21 cellular contexts compared by ENCODE assay signal in genomic region chr13:73440296-73440895, GRCh38.
DNase-seq lines count a peak whose midpoint lies in the region; ATAC-seq and TF ChIP-seq lines count a peak whose summit lies in the region.
"Had no signal": no experiment of that assay in that cellular context is flagged by ENCODE, and none has a peak within 500 bp of the region (broad histone marks: within the 10 kb centered on the region; RNA-seq: fewer than 3 reads in every experiment).

No MANE protein-coding gene starts in this region.

- H3K4me3 ChIP-seq in choroid plexus epithelial cell (ENCODE audit: low read depth, low read length), result no peak overlapping the region
- H3K4me3 ChIP-seq: lung, pancreas, PC-9, uterus had no signal

- no peak overlapping the region for H3K4me3 Mint-ChIP-seq in activated CD8-positive, alpha-beta T cell treated with anti-CD3 and anti-CD28 coated beads for 36 hours
- no peak overlapping the region for H3K4me3 Mint-ChIP-seq in activated CD8-positive, alpha-beta T cell treated with anti-CD3 and anti-CD28 coated beads, Interleukin-2, amount 10 ng/mL, durations not matched to agents 7 days and 5 days
- H3K4me3 Mint-ChIP-seq: activated naive CD8-positive, alpha-beta T cell treated with anti-CD3 and anti-CD28 coated beads, Interleukin-2, amount 10 ng/mL, durations not matched to agents 7 days and 5 days; CD4-positive, alpha-beta memory T cell; naive B cell had no signal

- intact Hi-C loops in activated CD8-positive, alpha-beta T cell treated with anti-CD3 and anti-CD28 coated beads for 36 hours (cut with micrococcal nuclease), result no loop called here

- H3K27ac Mint-ChIP-seq in activated CD8-positive, alpha-beta T cell treated with anti-CD3 and anti-CD28 coated beads for 36 hours, result no peak overlapping the region
- no peak overlapping the region for H3K27ac Mint-ChIP-seq in activated CD8-positive, alpha-beta T cell treated with anti-CD3 and anti-CD28 coated beads, Interleukin-2, amount 10 ng/mL, durations not matched to agents 7 days and 5 days
- H3K27ac Mint-ChIP-seq: activated naive CD8-positive, alpha-beta T cell treated with anti-CD3 and anti-CD28 coated beads, Interleukin-2, amount 10 ng/mL, durations not matched to agents 7 days and 5 days; CD4-positive, alpha-beta memory T cell; naive B cell had no signal

- H3K4me1 Mint-ChIP-seq in activated CD8-positive, alpha-beta T cell treated with anti-CD3 and anti-CD28 coated beads for 36 hours (ENCODE audit: low read depth), result no peaks in the 10 kb centered on the region
- no peaks in the 10 kb centered on the region for H3K4me1 Mint-ChIP-seq in activated CD8-positive, alpha-beta T cell treated with anti-CD3 and anti-CD28 coated beads, Interleukin-2, amount 10 ng/mL, durations not matched to agents 7 days and 5 days (ENCODE audit: low read depth)
- H3K4me1 Mint-ChIP-seq: activated naive CD8-positive, alpha-beta T cell treated with anti-CD3 and anti-CD28 coated beads, Interleukin-2, amount 10 ng/mL, durations not matched to agents 7 days and 5 days; CD4-positive, alpha-beta memory T cell; naive B cell had no signal

- CTCF ChIA-PET in activated CD8-positive, alpha-beta T cell treated with anti-CD3 and anti-CD28 coated beads for 36 hours (lab: Charles Lee), result no interaction called here
- CTCF ChIA-PET in activated CD8-positive, alpha-beta T cell treated with anti-CD3 and anti-CD28 coated beads, Interleukin-2, amount 10 ng/mL, durations not matched to agents 7 days and 5 days (lab: Charles Lee), result no interaction called here

- no peak for ATAC-seq in activated CD8-positive, alpha-beta T cell treated with anti-CD3 and anti-CD28 coated beads for 36 hours
- no peak for ATAC-seq in activated CD8-positive, alpha-beta T cell treated with anti-CD3 and anti-CD28 coated beads, Interleukin-2, amount 10 ng/mL, durations not matched to agents 7 days and 5 days
- no peak for ATAC-seq in HG03460 (IDR thresholded peaks at IDR 0.05; ENCODE audit: unreplicated experiment)
- ATAC-seq in omental fat pad (ENCODE audit: low FRiP score), result no peak
- no peak for ATAC-seq in HG03175 (IDR thresholded peaks at IDR 0.05; ENCODE audit: unreplicated experiment)
- ATAC-seq: pancreas, sciatic nerve had no signal

- POLR2A ChIA-PET in activated CD8-positive, alpha-beta T cell treated with anti-CD3 and anti-CD28 coated beads for 36 hours (lab: Charles Lee), result no interaction called here
- POLR2A ChIA-PET in activated CD8-positive, alpha-beta T cell treated with anti-CD3 and anti-CD28 coated beads, Interleukin-2, amount 10 ng/mL, durations not matched to agents 7 days and 5 days (lab: Charles Lee), result no interaction called here

- TF ChIP-seq CTCF in activated CD8-positive, alpha-beta T cell treated with anti-CD3 and anti-CD28 coated beads for 36 hours (IDR thresholded peaks at IDR 0.05), result no peak
- TF ChIP-seq CTCF in choroid plexus epithelial cell (conservative IDR thresholded peaks at IDR 0.05; ENCODE audit: low read depth, low read length), result no peak
- TF ChIP-seq CTCF in omental fat pad (IDR thresholded peaks at IDR 0.05), result no peak

- no peaks in the 10 kb centered on the region for H3K27me3 Mint-ChIP-seq in activated CD8-positive, alpha-beta T cell treated with anti-CD3 and anti-CD28 coated beads for 36 hours
- no peaks in the 10 kb centered on the region for H3K27me3 Mint-ChIP-seq in activated CD8-positive, alpha-beta T cell treated with anti-CD3 and anti-CD28 coated beads, Interleukin-2, amount 10 ng/mL, durations not matched to agents 7 days and 5 days (ENCODE audit: low read depth)
- H3K27me3 Mint-ChIP-seq: activated naive CD8-positive, alpha-beta T cell treated with anti-CD3 and anti-CD28 coated beads, Interleukin-2, amount 10 ng/mL, durations not matched to agents 7 days and 5 days; naive B cell had no signal

- peak; percentile 10 for DNase-seq in activated CD8-positive, alpha-beta T cell treated with anti-CD3 and anti-CD28 coated beads for 36 hours
- DNase-seq in activated CD8-positive, alpha-beta T cell treated with anti-CD3 and anti-CD28 coated beads, Interleukin-2, amount 10 ng/mL, durations not matched to agents 7 days and 5 days, result no peak
- DNase-seq in LHCN-M2 (ENCODE audit: low read depth) (peak; percentile 47), choroid plexus epithelial cell (ENCODE audit: low read depth) (peak; percentile 26), myocyte (ENCODE audit: low read depth) (peak; percentile 48), omental fat pad (ENCODE audit: low spot score) (no peak)
- DNase-seq: activated naive CD8-positive, alpha-beta T cell treated with anti-CD3 and anti-CD28 coated beads, Interleukin-2, amount 10 ng/mL, durations not matched to agents 7 days and 5 days; CD4-positive, alpha-beta memory T cell; islet precursor cell; naive B cell; NCI-H2171 treated with DMSO at 0.1 percent for 48 hours; NCI-H774; pancreas; PC-9; stimulated activated CD4-positive, alpha-beta T cell treated with anti-CD3 and anti-CD28 coated beads, Interleukin-1b, Interleukin-23, amount 100 ng/mL, for 48 hours; substantia nigra; uterus had no signal

- peaks cover 4% of the 10 kb centered on the region for H3K36me3 Mint-ChIP-seq in activated CD8-positive, alpha-beta T cell treated with anti-CD3 and anti-CD28 coated beads for 36 hours (ENCODE audit: low read depth)
- H3K36me3 Mint-ChIP-seq in activated CD8-positive, alpha-beta T cell treated with anti-CD3 and anti-CD28 coated beads, Interleukin-2, amount 10 ng/mL, durations not matched to agents 7 days and 5 days (ENCODE audit: low read depth), result no peaks in the 10 kb centered on the region
- H3K36me3 Mint-ChIP-seq: activated naive CD8-positive, alpha-beta T cell treated with anti-CD3 and anti-CD28 coated beads, Interleukin-2, amount 10 ng/mL, durations not matched to agents 7 days and 5 days had no signal

- H3K9me3 Mint-ChIP-seq in activated CD8-positive, alpha-beta T cell treated with anti-CD3 and anti-CD28 coated beads for 36 hours, result peaks cover 25% of the 10 kb centered on the region
- peaks cover 28% of the 10 kb centered on the region for H3K9me3 Mint-ChIP-seq in activated CD8-positive, alpha-beta T cell treated with anti-CD3 and anti-CD28 coated beads, Interleukin-2, amount 10 ng/mL, durations not matched to agents 7 days and 5 days (ENCODE audit: insufficient read depth)

Comparison
In these comparisons a context has a peak if more than half of its experiments do, and no peak if none do; other contexts are left out.
1. DNase-seq: peak in activated CD8-positive, alpha-beta T cell treated with anti-CD3 and anti-CD28 coated beads for 36 hours (single experiment), LHCN-M2 (single experiment), choroid plexus epithelial cell (single experiment) and myocyte (single experiment); none in activated CD8-positive, alpha-beta T cell treated with anti-CD3 and anti-CD28 coated beads, Interleukin-2, amount 10 ng/mL, durations not matched to agents 7 days and 5 days (single experiment) and omental fat pad (single experiment).